In genomic region chr21:41848533-41848932, GRCh38 we compare ENCODE assay signal across 19 cellular contexts. TPM values are rescaled to one million over a fixed set of nuclear protein-coding genes. Genes with fewer than 3 reads are reported as not detected.
DNase-seq lines count a peak whose midpoint lies in the region; ATAC-seq and TF ChIP-seq lines count a peak whose summit lies in the region.
"Had no signal": no experiment of that assay in that cellular context is flagged by ENCODE, and none has a peak within 500 bp of the region (broad histone marks: within the 10 kb centered on the region; RNA-seq: fewer than 3 reads in every experiment).

No MANE protein-coding gene starts in this region.

- no peak overlapping the region for H3K9ac ChIP-seq in OCI-LY1 (ENCODE audit: low read length)

- H3K27me3 ChIP-seq in OCI-LY1 (ENCODE audit: insufficient read depth, low read length): no peaks in the 10 kb centered on the region
- H3K27me3 ChIP-seq in left lung: no peaks in the 10 kb centered on the region
- H3K27me3 ChIP-seq in suprapubic skin: no peaks in the 10 kb centered on the region

- no peak for TF ChIP-seq CTCF in HEK293 (tag by site-specific recombination; IDR thresholded peaks at IDR 0.05)
- no peak for TF ChIP-seq CTCF in OCI-LY1 (IDR thresholded peaks at IDR 0.05; ENCODE audit: low read length)
- TF ChIP-seq CTCF in left lung (IDR thresholded peaks at IDR 0.05): no peak
- no peak for TF ChIP-seq CTCF in suprapubic skin (IDR thresholded peaks at IDR 0.05)

- POLR2A ChIA-PET in HEK293 (lab: Yijun Ruan, JAX): no interaction called here

- H3K4me2 ChIP-seq in OCI-LY1 (ENCODE audit: low read length): no peak overlapping the region
- H3K4me2 ChIP-seq: GM23338 had no signal

- H2AFZ ChIP-seq in OCI-LY1 (ENCODE audit: low read length): no peak overlapping the region
- H2AFZ ChIP-seq: GM23338 had no signal

- DNase-seq in left lung (peak in 1 of 2 donors; percentile 23), suprapubic skin (ENCODE audit: low spot score in 2 of 2) (peak; percentile 4 to 28), UCSD-AML1 (lab: John Stamatoyannopoulos, UW; ENCODE audit: unreplicated experiment) (no peak), NCI-H146 (lab: John Stamatoyannopoulos, UW) (no peak), glomerular visceral epithelial cell (ENCODE audit: extremely low spot score) (no peak)
- DNase-seq: C1 segment of cervical spinal cord; Calu3; CD4-positive, alpha-beta memory T cell; COR-L47; DMS53; DMS79 treated with DMSO at 0.1 percent for 48 hours; GF-D8; H9; HFFc6 had no signal

- no peak overlapping the region for H3K27ac ChIP-seq in HEK293 (ENCODE audit: extremely low read depth, low read depth, low read length)
- H3K27ac ChIP-seq in OCI-LY1 (ENCODE audit: low read depth, low read length, poor library complexity, severe bottlenecking): peak overlapping the region; percentile 93
- peak overlapping the region in 1 of 2 donors; percentile 26 for H3K27ac ChIP-seq in left lung
- no peak overlapping the region for H3K27ac ChIP-seq in suprapubic skin

- H3K79me2 ChIP-seq in OCI-LY1 (ENCODE audit: insufficient read depth, low read length): no peaks in the 10 kb centered on the region

- H3K4me1 ChIP-seq in HEK293 (ENCODE audit: control insufficient read depth, insufficient read depth, low read length): no peaks in the 10 kb centered on the region
- peaks cover 67% of the 10 kb centered on the region for H3K4me1 ChIP-seq in OCI-LY1 (ENCODE audit: insufficient read depth, low read length, severe bottlenecking)
- no peaks in the 10 kb centered on the region for H3K4me1 ChIP-seq in left lung
- no peaks in the 10 kb centered on the region for H3K4me1 ChIP-seq in suprapubic skin

- no peak for TF ChIP-seq EP300 in suprapubic skin (IDR thresholded peaks at IDR 0.05)

- no peak for TF ChIP-seq POLR2A in suprapubic skin (IDR thresholded peaks at IDR 0.05)

- no peaks in the 10 kb centered on the region for H3K9me2 ChIP-seq in OCI-LY1 (ENCODE audit: low read depth, low read length)

- WGBS in suprapubic skin: 88% methylated on average over 8 of the region's 8 CpGs

- no peaks in the 10 kb centered on the region; the same call in 1 of the 2 replicates for H3F3A ChIP-seq in OCI-LY1 (ENCODE audit: insufficient read depth, low read length)

- no peaks in the 10 kb centered on the region for H4K20me1 ChIP-seq in OCI-LY1 (ENCODE audit: insufficient read depth, low read length)

- no peaks in the 10 kb centered on the region for H3K9me3 ChIP-seq in HEK293 (ENCODE audit: control insufficient read depth, insufficient read depth, low read depth, low read length)
- no peaks in the 10 kb centered on the region for H3K9me3 ChIP-seq in OCI-LY1 (ENCODE audit: low read length)
- no peaks in the 10 kb centered on the region for H3K9me3 ChIP-seq in left lung
- no peaks in the 10 kb centered on the region for H3K9me3 ChIP-seq in suprapubic skin

- intact Hi-C loops in left lung (cut with DNase I): no loop called here

- H3K4me3 ChIP-seq in HEK293 (ENCODE audit: low read depth, low read length) (no peak overlapping the region), OCI-LY1 (ENCODE audit: low read depth, low read length, poor library complexity, severe bottlenecking) (no peak overlapping the region), left lung (no peak overlapping the region), suprapubic skin (no peak overlapping the region)
- H3K4me3 ChIP-seq: GM23338 had no signal

- ATAC-seq in left lung (peak; percentile 57), HG02623 (IDR thresholded peaks at IDR 0.05; ENCODE audit: unreplicated experiment) (no peak)
- ATAC-seq: HCT116 had no signal

- CTCF ChIA-PET in HEK293 (lab: Yijun Ruan, JAX): no interaction called here

- peaks cover 0 to 13% of the 10 kb centered on the region in 2 experiments; a peak in 2 of 3 replicates for H3K36me3 ChIP-seq in HEK293 (ENCODE audit: control insufficient read depth in 2 of 2, insufficient read depth in 1 of 2, low read length in 2 of 2)
- peaks cover 81% of the 10 kb centered on the region for H3K36me3 ChIP-seq in OCI-LY1 (ENCODE audit: insufficient read depth, low read length)
- H3K36me3 ChIP-seq in left lung: peaks cover 0 to 53% of the 10 kb centered on the region in 2 donors
- H3K36me3 ChIP-seq in suprapubic skin: peaks cover 34% of the 10 kb centered on the region

TF ChIP-seq in HEK293, 187 proteins besides CTCF, POLR2A, EP300 and RAD21:
- no peak for TF ChIP-seq ZNF785 (tag by site-specific recombination; IDR thresholded peaks at IDR 0.05)
- TF ChIP-seq ZNF473 (tag by site-specific recombination; IDR thresholded peaks at IDR 0.05): no peak
- 0 out of 2 replicates have a peak, but pooled peaks have one; percentile 21 for TF ChIP-seq PRDM10 (tag by site-specific recombination; IDR thresholded peaks at IDR 0.05)

RNA-seq across cellular contexts. Expression of gene PRDM15, which starts 30.6 kb away (rescaled TPM):
- total RNA-seq in left lung (1 to 10 TPM; 6.2 to 7.8 TPM), suprapubic skin (10 to 100 TPM in 3 of 4 donors, 1 to 10 TPM in 1; 7.6 to 27.5 (median 12.9) TPM)

Comparison
In these comparisons a context has a peak if more than half of its experiments do, and no peak if none do; other contexts are left out.
1. DNase-seq: peak in suprapubic skin (2 of 2); none in UCSD-AML1 (single experiment), NCI-H146 (single experiment) and glomerular visceral epithelial cell (single experiment).